Comparison of ENCODE assay signal across 18 cellular contexts in genomic region chr10:62727935-62728334, GRCh38.
"Had no signal": no experiment of that assay in that cellular context is flagged by ENCODE, and none has a peak within 500 bp of the region (broad histone marks: within the 10 kb centered on the region; RNA-seq: fewer than 3 reads in every experiment).

No MANE protein-coding gene starts in this region.

- H3K27ac Mint-ChIP-seq: activated CD4-positive, alpha-beta memory T cell treated with anti-CD3 and anti-CD28 coated beads, Interleukin-2, amount 10 ng/mL, durations not matched to agents 7 days and 5 days; brain had no signal

- DNase-seq: activated CD4-positive, alpha-beta T cell treated with anti-CD3 and anti-CD28 coated beads, Interleukin-2, amount 50 U/mL, for 1 hour; activated effector memory CD4-positive, alpha-beta T cell treated with anti-CD3 and anti-CD28 coated beads, Interleukin-2, amount 50 U/mL, for 16 hours; activated T-cell treated with anti-CD3 and anti-CD28 coated beads for 4 hours; amygdala; IMR-90; NCI-H1105 treated with DMSO at 0.1 percent for 48 hours; NCI-H1436 treated with DMSO at 0.1 percent for 48 hours; NCI-H187; NCI-H2081; NCI-H510A treated with DMSO at 0.1 percent for 48 hours; NCI-H69; PC-9; SHP77 treated with DMSO at 0.1 percent for 48 hours had no signal

- H3K4me3 Mint-ChIP-seq: activated CD4-positive, alpha-beta memory T cell treated with anti-CD3 and anti-CD28 coated beads, Interleukin-2, amount 10 ng/mL, durations not matched to agents 7 days and 5 days; brain; central memory CD8-positive, alpha-beta T cell; T-helper 1 cell treated with Interleukin-12 subunit alpha and Interleukin-12 subunit beta and Interleukin-4 antibody, amounts not matched to agents 30 μg/mL and 1 μg/mL, for 36 hours had no signal

- H3K36me3 Mint-ChIP-seq: brain had no signal

- ATAC-seq: activated CD4-positive, CD25-positive, alpha-beta regulatory T cell treated with anti-CD3 and anti-CD28 coated beads, Interleukin-2, amount 50 U/mL, for 24 hours had no signal

- H3K4me1 Mint-ChIP-seq: brain had no signal

- H3K27me3 Mint-ChIP-seq: brain; central memory CD8-positive, alpha-beta T cell had no signal

- H3K9me3 Mint-ChIP-seq: brain; central memory CD8-positive, alpha-beta T cell had no signal

- H3K4me3 ChIP-seq: PC-9 had no signal
